ENCODE assay signal across 17 cellular contexts in the genomic region with DNA sequence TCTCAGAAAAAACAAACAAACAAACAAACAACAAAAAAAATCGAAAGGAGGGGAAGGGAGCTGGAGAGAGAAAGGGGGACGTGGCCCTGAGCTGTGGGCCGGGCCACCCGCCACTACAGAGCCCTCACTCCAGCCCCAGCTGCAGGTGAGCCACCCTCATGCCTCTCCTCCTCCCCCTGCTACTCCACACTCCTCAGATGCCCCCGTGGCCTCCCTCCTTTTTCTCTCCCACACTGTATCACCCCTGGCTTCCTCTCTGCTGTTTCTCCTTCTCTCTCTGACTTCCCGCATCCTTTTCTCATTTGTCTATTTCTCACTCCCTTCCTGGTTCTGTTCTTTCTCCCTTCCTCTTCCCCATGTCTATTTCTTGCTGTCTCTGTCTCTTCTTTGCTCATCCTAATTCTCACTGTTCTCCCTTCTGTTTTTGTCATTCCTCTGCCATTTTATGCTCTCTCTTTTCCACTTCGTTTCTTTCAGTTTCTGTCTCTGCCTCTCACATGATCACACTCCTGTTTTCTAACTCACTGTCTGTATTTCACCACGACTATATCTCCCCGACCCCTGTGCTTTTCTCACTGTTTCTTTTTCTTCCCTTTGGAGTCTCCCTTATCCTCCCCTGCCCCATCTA. TPM values are rescaled to one million over a fixed set of nuclear protein-coding genes. Genes with fewer than 3 reads are reported as not detected.
DNase-seq lines count a peak whose midpoint lies in the region; ATAC-seq, FAIRE-seq and TF ChIP-seq lines count a peak whose summit lies in the region.
"Had no signal": no experiment of that assay in that cellular context is flagged by ENCODE, and none has a peak within 500 bp of the region (broad histone marks: within the 10 kb centered on the region; RNA-seq: fewer than 3 reads in every experiment).

No MANE protein-coding gene starts in this region.

- H4K20me1 ChIP-seq in BLaER1 treated with 17β-estradiol and CSF1 and Interleukin-3, amounts not matched to agents 10 nM and 100 nM = no peaks in the 10 kb centered on the region
- H4K20me1 ChIP-seq in K562 (replicated peaks; ENCODE audit: control insufficient read depth, insufficient read depth, low read length) (no peaks in the 10 kb centered on the region), neural progenitor cell (ENCODE audit: low read depth) (no peaks in the 10 kb centered on the region)

- H3K27me3 Mint-ChIP-seq in neural progenitor cell (ENCODE audit: insufficient read depth, low read depth) = peaks cover 10% of the 10 kb centered on the region

- no peaks in the 10 kb centered on the region for H3K27me3 ChIP-seq in BLaER1 treated with 17β-estradiol and CSF1 and Interleukin-3, amounts not matched to agents 10 nM and 100 nM
- H3K27me3 ChIP-seq in K562 (ENCODE audit: control insufficient read depth in 2 of 2, insufficient read depth in 2 of 2, low read length in 2 of 2) (peaks cover 15 to 56% of the 10 kb centered on the region in 2 experiments; a peak in 4 of 5 replicates), neural progenitor cell (peaks cover 67% of the 10 kb centered on the region)

- no TSS peak for BruUV-seq in K562 (replicated peaks; lab: Mats Ljungman, UMichigan)

- CTCF ChIA-PET in HEK293 (lab: Yijun Ruan, JAX) (interaction anchor here (0.9 kb wide), 1 partner anchor 29 kb away, joined by 5 read pairs; no protein-coding TSS in a partner anchor), K562 (lab: Yijun Ruan, JAX; ENCODE audit: low intra/inter-chr PET ratio) (no interaction called here)

- no peaks in the 10 kb centered on the region for H3K9me1 ChIP-seq in K562 (ENCODE audit: control insufficient read depth, insufficient read depth, low read length)

- ATAC-seq in K562 (no peak), GM21390 (IDR thresholded peaks at IDR 0.05; ENCODE audit: unreplicated experiment) (no peak)
- ATAC-seq: Panc1, SK-N-SH treated with all-trans-retinoic acid at 6 μM for 48 hours had no signal

- TF ChIP-seq RAD21 in K562 (CRISPR knock-in tag; conservative IDR thresholded peaks at IDR 0.05 in 1 of 2, IDR thresholded peaks at IDR 0.05 in 1 of 2) = no peak

- in situ Hi-C loops in K562 (cut with MboI) = no loop called here

- H3K27ac ChIP-seq in BLaER1 treated with 17β-estradiol and CSF1 and Interleukin-3, amounts not matched to agents 10 nM and 100 nM = peak overlapping the region in 9 of 11 experiments; percentile 0 to 66 (median 58); a peak in 15 of 22 replicates
- H3K27ac ChIP-seq in HEK293 (ENCODE audit: extremely low read depth, low read depth, low read length) (no peak overlapping the region), K562 (ENCODE audit: extremely low read depth, low read depth, low read length) (no peak overlapping the region), neural progenitor cell (no peak overlapping the region)

- DNase-seq in GM12891 (ENCODE audit: insufficient read length, low spot score) = peak; percentile 37
- DNase-seq in K562 (ENCODE audit: extremely low read depth in 1 of 4, low spot score in 3 of 4) = no peak
- DNase-seq in neural progenitor cell (ENCODE audit: low spot score) = no peak
- DNase-seq in T-helper 1 cell = no peak
- DNase-seq: BE2C, NCI-H146, NCI-H2081 treated with DMSO at 0.1 percent for 48 hours, NCI-H345, Right ventricle myocardium superior had no signal

- H3K4me3 ChIP-seq in BLaER1 treated with 17β-estradiol and CSF1 and Interleukin-3, amounts not matched to agents 10 nM and 100 nM = no peak overlapping the region
- H3K4me3 ChIP-seq in HEK293 (ENCODE audit: low read depth, low read length) = no peak overlapping the region
- no peak overlapping the region for H3K4me3 ChIP-seq in K562
- no peak overlapping the region for H3K4me3 ChIP-seq in neural progenitor cell
- H3K4me3 ChIP-seq: HAP-1 had no signal

- TF ChIP-seq POLR2A in GM12891 (IDR thresholded peaks at IDR 0.05; ENCODE audit: low read depth, low read length) (no peak), K562 (conservative IDR thresholded peaks at IDR 0.05) (no peak)

- no peak for TF ChIP-seq EP300 in K562 (IDR thresholded peaks at IDR 0.05; ENCODE audit: low read length)

- no peaks in the 10 kb centered on the region for H3K4me1 Mint-ChIP-seq in neural progenitor cell
- H3K4me1 Mint-ChIP-seq: IgD-negative memory B cell had no signal

- no peaks in the 10 kb centered on the region for H3F3A ChIP-seq in neural progenitor cell (ENCODE audit: low read depth)

- peak overlapping the region; percentile 52 to 75 (median 67) for H3K4me2 ChIP-seq in BLaER1 treated with 17β-estradiol and CSF1 and Interleukin-3, amounts not matched to agents 10 nM and 100 nM
- H3K4me2 ChIP-seq in K562 (ENCODE audit: insufficient read depth, low read length) (no peak overlapping the region), neural progenitor cell (no peak overlapping the region)

- H3K9me3 ChIP-seq in BLaER1 treated with 17β-estradiol and CSF1 and Interleukin-3, amounts not matched to agents 10 nM and 100 nM (replicated peaks in 1 of 11) = no peaks in the 10 kb centered on the region
- H3K9me3 ChIP-seq in HEK293 (ENCODE audit: control insufficient read depth, insufficient read depth, low read depth, low read length) (no peaks in the 10 kb centered on the region), K562 (replicated peaks; ENCODE audit: control insufficient read depth, insufficient read depth, low read depth, low read length) (0 out of 2 replicates have a peak, but pooled peaks cover under 1% of the 10 kb centered on the region), neural progenitor cell (ENCODE audit: low read depth) (no peaks in the 10 kb centered on the region)
- H3K9me3 ChIP-seq: BE2C, HAP-1 had no signal

- no peak overlapping the region for H3K27ac Mint-ChIP-seq in neural progenitor cell
- H3K27ac Mint-ChIP-seq: IgD-negative memory B cell; T-helper 1 cell treated with Interleukin-12 subunit alpha and Interleukin-12 subunit beta and Interleukin-4 antibody, amounts not matched to agents 30 μg/mL and 1 μg/mL, for 36 hours had no signal

- peak overlapping the region in 8 of 11 experiments; percentile 0 to 59 (median 40); a peak in 10 of 22 replicates for H3K9ac ChIP-seq in BLaER1 treated with 17β-estradiol and CSF1 and Interleukin-3, amounts not matched to agents 10 nM and 100 nM
- H3K9ac ChIP-seq in K562 (ENCODE audit: insufficient read depth in 1 of 2, low read depth in 2 of 2, low read length in 2 of 2) (peak overlapping the region in 1 of 2 experiments; percentile 33; a peak in 1 of 4 replicates), neural progenitor cell (no peak overlapping the region)

- POLR2A ChIA-PET in HEK293 (lab: Yijun Ruan, JAX) = no interaction called here
- POLR2A ChIA-PET in K562 (lab: Yijun Ruan, JAX) = interaction anchor here (3.4 kb wide), 1 partner anchor 72 kb away, joined by 12 read pairs; no protein-coding TSS in a partner anchor

- H3K9me3 Mint-ChIP-seq in neural progenitor cell = no peaks in the 10 kb centered on the region
- H3K9me3 Mint-ChIP-seq: T-helper 1 cell treated with Interleukin-12 subunit alpha and Interleukin-12 subunit beta and Interleukin-4 antibody, amounts not matched to agents 30 μg/mL and 1 μg/mL, for 36 hours had no signal

- H3K36me3 Mint-ChIP-seq in neural progenitor cell = no peaks in the 10 kb centered on the region
- H3K36me3 Mint-ChIP-seq: IgD-negative memory B cell had no signal

- H3K79me2 ChIP-seq in K562 (ENCODE audit: control insufficient read depth, insufficient read depth, low read length) (no peaks in the 10 kb centered on the region), neural progenitor cell (ENCODE audit: low read depth) (no peaks in the 10 kb centered on the region)

- WGBS in K562 (ENCODE audit: insufficient coverage, low coverage, missing lambda C conversion rate) = 0% methylated on average over 5 of the region's 9 CpGs

- H3K4me1 ChIP-seq in BLaER1 treated with 17β-estradiol and CSF1 and Interleukin-3, amounts not matched to agents 10 nM and 100 nM = peaks cover 21 to 40% (median 37%) of the 10 kb centered on the region in 10 experiments
- no peaks in the 10 kb centered on the region for H3K4me1 ChIP-seq in HEK293 (ENCODE audit: control insufficient read depth, insufficient read depth, low read length)
- peaks cover 15 to 18% of the 10 kb centered on the region in 2 experiments for H3K4me1 ChIP-seq in K562 (replicated peaks in 1 of 2; ENCODE audit: control insufficient read depth in 2 of 2, insufficient read depth in 2 of 2, low read length in 2 of 2)
- no peaks in the 10 kb centered on the region for H3K4me1 ChIP-seq in neural progenitor cell
- H3K4me1 ChIP-seq: BE2C, HAP-1 had no signal

- FAIRE-seq in GM12891 (lab: Jason Lieb, UNC) (peak; percentile 85), K562 (lab: Jason Lieb, UNC) (no peak)

- no peak overlapping the region for H3K4me3 Mint-ChIP-seq in neural progenitor cell
- H3K4me3 Mint-ChIP-seq: T-helper 1 cell treated with Interleukin-12 subunit alpha and Interleukin-12 subunit beta and Interleukin-4 antibody, amounts not matched to agents 30 μg/mL and 1 μg/mL, for 36 hours had no signal

- TF ChIP-seq CTCF in HEK293 (tag by site-specific recombination; IDR thresholded peaks at IDR 0.05) (no peak), K562 (IDR thresholded peaks at IDR 0.05 in 2 of 3, conservative IDR thresholded peaks at IDR 0.05 in 1 of 3; ENCODE audit: insufficient read depth in 2 of 3, low read depth in 1 of 3, low read length in 3 of 3) (no peak), neural progenitor cell (IDR thresholded peaks at IDR 0.05) (no peak)

- H3K36me3 ChIP-seq in BLaER1 treated with 17β-estradiol and CSF1 and Interleukin-3, amounts not matched to agents 10 nM and 100 nM = no peaks in the 10 kb centered on the region
- H3K36me3 ChIP-seq in HEK293 (ENCODE audit: control insufficient read depth in 2 of 2, insufficient read depth in 1 of 2, low read length in 2 of 2) (no peaks in the 10 kb centered on the region), K562 (ENCODE audit: control insufficient read depth, insufficient read depth, low read length) (no peaks in the 10 kb centered on the region), neural progenitor cell (no peaks in the 10 kb centered on the region)
- H3K36me3 ChIP-seq: BE2C, HAP-1 had no signal

- H2AFZ ChIP-seq in K562 (ENCODE audit: low read depth, low read length) = no peak overlapping the region
- H2AFZ ChIP-seq in neural progenitor cell (replicated peaks) = no peak overlapping the region

- intact Hi-C loops in K562 (cut with micrococcal nuclease) = no loop called here

RNA-seq across cellular contexts. Expression of a gene that starts 2.7 kb away (rescaled TPM):
- 8.7 TPM for polyA plus RNA-seq in GM12891 (2012; ENCODE audit: low read depth, missing spikeins)
- total RNA-seq in K562 (2011; cell fraction: chromatin; rRNA removed; ENCODE audit: low replicate concordance) = 1.3 and 4.1 TPM in 2 replicates
- 1.3 and 1.8 TPM in 2 replicates for total RNA-seq in K562 (2011; cell fraction: nucleolus; rRNA removed)
- 0.88 and 2.5 TPM in 2 replicates for total RNA-seq in K562 (2011; cell fraction: nucleoplasm; rRNA removed)
- total RNA-seq in K562 (2014; rRNA removed) = not detected in 2 replicates
- 0.47 TPM in 1 of 2 replicates, not detected in the other for total RNA-seq in K562 (2014; rRNA removed; fragmentation: Illumina TruSeq; extraction: Trizol)
- 0.18 and 0.38 TPM in 2 replicates for total RNA-seq in K562 (2015; rRNA removed; fragmentation: Illumina TruSeq; extraction: Trizol)
- total RNA-seq in K562 (2021) = 0.24 and 0.74 TPM in 2 replicates
- polyA plus RNA-seq in K562 (2011; rRNA removed) = 0.31 and 0.39 TPM in 2 replicates
- 0.52 TPM in 1 of 2 replicates, not detected in the other for polyA plus RNA-seq in K562 (2011; cell fraction: cytosol; rRNA removed)
- polyA plus RNA-seq in K562 (2011; cell fraction: nucleus; rRNA removed) = 0.94 and 2.9 TPM in 2 replicates
- polyA plus RNA-seq in K562 (2012) = 0.40 and 0.76 TPM in 2 replicates
- 0.25 and 0.69 TPM in 2 replicates for polyA plus RNA-seq in K562 (2014; fragmentation: Illumina TruSeq; extraction: Trizol)
- polyA plus RNA-seq in K562 (2014; fragmentation: Nextera tagmentation; extraction: Ambion mirVana) = under 1 TPM; 0.11 to 0.22 TPM
- polyA plus RNA-seq in K562 (2014; rRNA removed) = 0.11 and 0.46 TPM in 2 replicates
- polyA minus RNA-seq in K562 (2011; rRNA and poly(A)+ RNA removed) = 0.42 TPM in 1 of 2 replicates, not detected in the other
- not detected in 2 replicates for polyA minus RNA-seq in K562 (2011; cell fraction: cytosol; rRNA and poly(A)+ RNA removed)
- polyA minus RNA-seq in K562 (2011; cell fraction: nucleus; rRNA and poly(A)+ RNA removed) = 0.40 and 0.44 TPM in 2 replicates
- total RNA-seq in neural progenitor cell (ENCODE audit: low replicate concordance) = not detected in 2 replicates
- total RNA-seq: Right ventricle myocardium superior had no signal
- polyA plus RNA-seq: IgD-negative memory B cell had no signal

RNA-seq across cellular contexts. Expression of a gene that starts 21.2 kb away (rescaled TPM):
- not detected for polyA plus RNA-seq in GM12891 (2012; ENCODE audit: low read depth, missing spikeins)
- not detected in 2 replicates for total RNA-seq in K562 (2011; cell fraction: chromatin; rRNA removed; ENCODE audit: low replicate concordance)
- not detected in 2 replicates for total RNA-seq in K562 (2011; cell fraction: nucleolus; rRNA removed)
- not detected in 2 replicates for total RNA-seq in K562 (2011; cell fraction: nucleoplasm; rRNA removed)
- not detected in 2 replicates for total RNA-seq in K562 (2014; rRNA removed)
- not detected in 2 replicates for total RNA-seq in K562 (2014; rRNA removed; fragmentation: Illumina TruSeq; extraction: Trizol)
- not detected in 2 replicates for total RNA-seq in K562 (2015; rRNA removed; fragmentation: Illumina TruSeq; extraction: Trizol)
- total RNA-seq in K562 (2021) = not detected in 2 replicates
- not detected in 2 replicates for polyA plus RNA-seq in K562 (2011; rRNA removed)
- polyA plus RNA-seq in K562 (2011; cell fraction: cytosol; rRNA removed) = not detected in 2 replicates
- polyA plus RNA-seq in K562 (2011; cell fraction: nucleus; rRNA removed) = not detected in 2 replicates
- not detected in 2 replicates for polyA plus RNA-seq in K562 (2012)
- polyA plus RNA-seq in K562 (2014; fragmentation: Illumina TruSeq; extraction: Trizol) = not detected in 2 replicates
- polyA plus RNA-seq in K562 (2014; fragmentation: Nextera tagmentation; extraction: Ambion mirVana) = not detected
- polyA plus RNA-seq in K562 (2014; rRNA removed) = not detected in 2 replicates
- not detected in 2 replicates for polyA minus RNA-seq in K562 (2011; rRNA and poly(A)+ RNA removed)
- polyA minus RNA-seq in K562 (2011; cell fraction: cytosol; rRNA and poly(A)+ RNA removed) = not detected in 2 replicates
- polyA minus RNA-seq in K562 (2011; cell fraction: nucleus; rRNA and poly(A)+ RNA removed) = not detected in 2 replicates
- total RNA-seq in neural progenitor cell (ENCODE audit: low replicate concordance) = not detected in 2 replicates
- total RNA-seq: Right ventricle myocardium superior had no signal
- polyA plus RNA-seq: IgD-negative memory B cell had no signal

RNA-seq across cellular contexts. Expression of a gene that starts 35.3 kb away (rescaled TPM):
- polyA plus RNA-seq in GM12891 (2012; ENCODE audit: low read depth, missing spikeins) = 0.17 TPM
- total RNA-seq in K562 (2011; cell fraction: chromatin; rRNA removed; ENCODE audit: low replicate concordance) = not detected in 2 replicates
- total RNA-seq in K562 (2011; cell fraction: nucleolus; rRNA removed) = not detected in 2 replicates
- total RNA-seq in K562 (2011; cell fraction: nucleoplasm; rRNA removed) = not detected in 2 replicates
- total RNA-seq in K562 (2014; rRNA removed) (not detected in 2 replicates), K562 (2014; rRNA removed; fragmentation: Illumina TruSeq; extraction: Trizol) (not detected in 2 replicates), K562 (2015; rRNA removed; fragmentation: Illumina TruSeq; extraction: Trizol) (not detected in 2 replicates), K562 (2021) (not detected in 2 replicates), neural progenitor cell (ENCODE audit: low replicate concordance) (0.68 TPM in 1 of 2 replicates, not detected in the other)
- polyA plus RNA-seq in K562 (2011; rRNA removed) (not detected in 2 replicates), K562 (2014; fragmentation: Illumina TruSeq; extraction: Trizol) (not detected in 2 replicates), K562 (2014; fragmentation: Nextera tagmentation; extraction: Ambion mirVana) (not detected), K562 (2014; rRNA removed) (not detected in 2 replicates)
- polyA plus RNA-seq in K562 (2011; cell fraction: cytosol; rRNA removed) = not detected in 2 replicates
- not detected in 2 replicates for polyA plus RNA-seq in K562 (2011; cell fraction: nucleus; rRNA removed)
- 0.10 TPM in 1 of 2 replicates, not detected in the other for polyA plus RNA-seq in K562 (2012)
- not detected in 2 replicates for polyA minus RNA-seq in K562 (2011; rRNA and poly(A)+ RNA removed)
- not detected in 2 replicates for polyA minus RNA-seq in K562 (2011; cell fraction: cytosol; rRNA and poly(A)+ RNA removed)
- polyA minus RNA-seq in K562 (2011; cell fraction: nucleus; rRNA and poly(A)+ RNA removed) = not detected in 2 replicates
- total RNA-seq: Right ventricle myocardium superior had no signal
- polyA plus RNA-seq: IgD-negative memory B cell had no signal

RNA-seq across cellular contexts. Expression of a gene that starts 42.5 kb away (rescaled TPM):
- not detected for polyA plus RNA-seq in GM12891 (2012; ENCODE audit: low read depth, missing spikeins)
- not detected in 2 replicates for total RNA-seq in K562 (2011; cell fraction: chromatin; rRNA removed; ENCODE audit: low replicate concordance)
- total RNA-seq in K562 (2011; cell fraction: nucleolus; rRNA removed) = not detected in 2 replicates
- not detected in 2 replicates for total RNA-seq in K562 (2011; cell fraction: nucleoplasm; rRNA removed)
- total RNA-seq in K562 (2014; rRNA removed) = not detected in 2 replicates
- not detected in 2 replicates for total RNA-seq in K562 (2014; rRNA removed; fragmentation: Illumina TruSeq; extraction: Trizol)
- not detected in 2 replicates for total RNA-seq in K562 (2015; rRNA removed; fragmentation: Illumina TruSeq; extraction: Trizol)
- total RNA-seq in K562 (2021) = not detected in 2 replicates
- polyA plus RNA-seq in K562 (2011; rRNA removed) = not detected in 2 replicates
- not detected in 2 replicates for polyA plus RNA-seq in K562 (2011; cell fraction: cytosol; rRNA removed)
- polyA plus RNA-seq in K562 (2011; cell fraction: nucleus; rRNA removed) = not detected in 2 replicates
- not detected in 2 replicates for polyA plus RNA-seq in K562 (2012)
- not detected in 2 replicates for polyA plus RNA-seq in K562 (2014; fragmentation: Illumina TruSeq; extraction: Trizol)
- not detected for polyA plus RNA-seq in K562 (2014; fragmentation: Nextera tagmentation; extraction: Ambion mirVana)
- polyA plus RNA-seq in K562 (2014; rRNA removed) = not detected in 2 replicates
- polyA minus RNA-seq in K562 (2011; rRNA and poly(A)+ RNA removed) = not detected in 2 replicates
- polyA minus RNA-seq in K562 (2011; cell fraction: cytosol; rRNA and poly(A)+ RNA removed) = not detected in 2 replicates
- polyA minus RNA-seq in K562 (2011; cell fraction: nucleus; rRNA and poly(A)+ RNA removed) = not detected in 2 replicates
- not detected in 2 replicates for total RNA-seq in neural progenitor cell (ENCODE audit: low replicate concordance)
- total RNA-seq: Right ventricle myocardium superior had no signal
- polyA plus RNA-seq: IgD-negative memory B cell had no signal

RNA-seq across cellular contexts. Expression of a gene that starts 52.3 kb away (rescaled TPM):
- 41.1 TPM for polyA plus RNA-seq in GM12891 (2012; ENCODE audit: low read depth, missing spikeins)
- 12.6 and 15.0 TPM in 2 replicates for total RNA-seq in K562 (2011; cell fraction: chromatin; rRNA removed; ENCODE audit: low replicate concordance)
- total RNA-seq in K562 (2011; cell fraction: nucleolus; rRNA removed) = 8.7 and 9.7 TPM in 2 replicates
- total RNA-seq in K562 (2011; cell fraction: nucleoplasm; rRNA removed) = 14.8 and 17.8 TPM in 2 replicates
- total RNA-seq in K562 (2014; rRNA removed) (1.2 and 3.1 TPM in 2 replicates), K562 (2014; rRNA removed; fragmentation: Illumina TruSeq; extraction: Trizol) (1.5 TPM in 2 replicates), K562 (2015; rRNA removed; fragmentation: Illumina TruSeq; extraction: Trizol) (0.87 and 1.3 TPM in 2 replicates), K562 (2021) (9.3 and 11.7 TPM in 2 replicates), neural progenitor cell (ENCODE audit: low replicate concordance) (not detected in 2 replicates)
- polyA plus RNA-seq in K562 (2011; rRNA removed) (9.6 and 13.5 TPM in 2 replicates), K562 (2014; fragmentation: Illumina TruSeq; extraction: Trizol) (14.3 and 15.4 TPM in 2 replicates), K562 (2014; fragmentation: Nextera tagmentation; extraction: Ambion mirVana) (10 to 100 TPM in 1 of 2 experiments, 1 to 10 TPM in 1; 9.1 to 10.3 TPM), K562 (2014; rRNA removed) (5.3 and 9.8 TPM in 2 replicates)
- polyA plus RNA-seq in K562 (2011; cell fraction: cytosol; rRNA removed) = 16.9 and 24.1 TPM in 2 replicates
- 23.3 and 36.6 TPM in 2 replicates for polyA plus RNA-seq in K562 (2011; cell fraction: nucleus; rRNA removed)
- polyA plus RNA-seq in K562 (2012) = 13.7 and 31.9 TPM in 2 replicates
- polyA minus RNA-seq in K562 (2011; rRNA and poly(A)+ RNA removed) = 8.6 and 11.7 TPM in 2 replicates
- 8.4 and 11.9 TPM in 2 replicates for polyA minus RNA-seq in K562 (2011; cell fraction: cytosol; rRNA and poly(A)+ RNA removed)
- 7.9 and 10.4 TPM in 2 replicates for polyA minus RNA-seq in K562 (2011; cell fraction: nucleus; rRNA and poly(A)+ RNA removed)
- total RNA-seq: Right ventricle myocardium superior had no signal

Comparison
In these comparisons a context has a peak if more than half of its experiments do, and no peak if none do; other contexts are left out.
1. H3K27ac ChIP-seq: peak in BLaER1 treated with 17β-estradiol and CSF1 and Interleukin-3, amounts not matched to agents 10 nM and 100 nM (9 of 11); none in HEK293 (single experiment), K562 (single experiment) and neural progenitor cell (single experiment).
2. H3K4me2 ChIP-seq: peak in BLaER1 treated with 17β-estradiol and CSF1 and Interleukin-3, amounts not matched to agents 10 nM and 100 nM (11 of 11); none in K562 (single experiment) and neural progenitor cell (single experiment).